Comparison of ENCODE assay signal across 14 cellular contexts in genomic region chr6:36493859-36494258, GRCh38. TPM values are rescaled to one million over a fixed set of nuclear protein-coding genes. Genes with fewer than 3 reads are reported as not detected.
DNase-seq lines count a peak whose midpoint lies in the region; ATAC-seq and TF ChIP-seq lines count a peak whose summit lies in the region.
"Had no signal": no experiment of that assay in that cellular context is flagged by ENCODE, and none has a peak within 500 bp of the region (broad histone marks: within the 10 kb centered on the region; RNA-seq: fewer than 3 reads in every experiment).

No MANE protein-coding gene starts in this region.

- H3K27ac Mint-ChIP-seq in stimulated activated naive CD8-positive, alpha-beta T cell treated with anti-CD3 and anti-CD28 coated beads, Interleukin-15, Interleukin-2, amounts not matched to agents 100 ng/mL and 50 ng/mL, for 24 hours: peak overlapping the region; percentile 62
- peak overlapping the region in 1 of 2 donors; percentile 3 for H3K27ac Mint-ChIP-seq in stimulated activated naive CD8-positive, alpha-beta T cell treated with anti-CD3 and anti-CD28 coated beads, Interleukin-15, amount 100 ng/mL, for 72 hours
- H3K27ac Mint-ChIP-seq in WTC11: peak overlapping the region; percentile 25

- no peaks in the 10 kb centered on the region for H3K27me3 Mint-ChIP-seq in stimulated activated naive CD8-positive, alpha-beta T cell treated with anti-CD3 and anti-CD28 coated beads, Interleukin-15, Interleukin-2, amounts not matched to agents 100 ng/mL and 50 ng/mL, for 24 hours
- H3K27me3 Mint-ChIP-seq in stimulated activated naive CD8-positive, alpha-beta T cell treated with anti-CD3 and anti-CD28 coated beads, Interleukin-15, amount 100 ng/mL, for 72 hours: no peaks in the 10 kb centered on the region
- H3K27me3 Mint-ChIP-seq in WTC11 (ENCODE audit: low read depth): no peaks in the 10 kb centered on the region

- POLR2A ChIA-PET in WTC11 (lab: Charles Lee): no interaction called here

- H3K4me3 Mint-ChIP-seq in stimulated activated naive CD8-positive, alpha-beta T cell treated with anti-CD3 and anti-CD28 coated beads, Interleukin-15, Interleukin-2, amounts not matched to agents 100 ng/mL and 50 ng/mL, for 24 hours: no peak overlapping the region
- H3K4me3 Mint-ChIP-seq in stimulated activated naive CD8-positive, alpha-beta T cell treated with anti-CD3 and anti-CD28 coated beads, Interleukin-15, amount 100 ng/mL, for 72 hours: no peak overlapping the region
- H3K4me3 Mint-ChIP-seq in WTC11: no peak overlapping the region
- H3K4me3 Mint-ChIP-seq: nephron progenitor cell had no signal

- peaks cover 54% of the 10 kb centered on the region for H3K36me3 ChIP-seq in upper lobe of right lung

- intact Hi-C loops in upper lobe of right lung (cut with DNase I): no loop called here

- no peak overlapping the region for H3K27ac ChIP-seq in upper lobe of right lung

- no peaks in the 10 kb centered on the region for H3K27me3 ChIP-seq in upper lobe of right lung

- H3K4me1 Mint-ChIP-seq in stimulated activated naive CD8-positive, alpha-beta T cell treated with anti-CD3 and anti-CD28 coated beads, Interleukin-15, Interleukin-2, amounts not matched to agents 100 ng/mL and 50 ng/mL, for 24 hours (ENCODE audit: low read depth): peaks cover 9% of the 10 kb centered on the region
- H3K4me1 Mint-ChIP-seq in stimulated activated naive CD8-positive, alpha-beta T cell treated with anti-CD3 and anti-CD28 coated beads, Interleukin-15, amount 100 ng/mL, for 72 hours: peaks cover 32% of the 10 kb centered on the region
- peaks cover 32% of the 10 kb centered on the region for H3K4me1 Mint-ChIP-seq in WTC11

- no peaks in the 10 kb centered on the region for H3K9me3 Mint-ChIP-seq in stimulated activated naive CD8-positive, alpha-beta T cell treated with anti-CD3 and anti-CD28 coated beads, Interleukin-15, Interleukin-2, amounts not matched to agents 100 ng/mL and 50 ng/mL, for 24 hours
- no peaks in the 10 kb centered on the region for H3K9me3 Mint-ChIP-seq in stimulated activated naive CD8-positive, alpha-beta T cell treated with anti-CD3 and anti-CD28 coated beads, Interleukin-15, amount 100 ng/mL, for 72 hours
- H3K9me3 Mint-ChIP-seq in WTC11: no peaks in the 10 kb centered on the region
- H3K9me3 Mint-ChIP-seq: nephron progenitor cell had no signal

- H3K9me3 ChIP-seq in upper lobe of right lung: no peaks in the 10 kb centered on the region

- TF ChIP-seq CTCF in WTC11 (IDR thresholded peaks at IDR 0.05): no peak
- TF ChIP-seq CTCF in fibroblast of pulmonary artery (IDR thresholded peaks at IDR 0.05; ENCODE audit: low read length, missing control alignments): no peak
- TF ChIP-seq CTCF in upper lobe of right lung (IDR thresholded peaks at IDR 0.05): no peak

- CTCF ChIA-PET in WTC11 (lab: Charles Lee): interaction anchor here (0.5 to 1.0 kb wide), 2 partner anchors 63 to 86 kb away, joined by 3 to 4 read pairs; no protein-coding TSS in a partner anchor

- peaks cover 65% of the 10 kb centered on the region for H3K36me3 Mint-ChIP-seq in stimulated activated naive CD8-positive, alpha-beta T cell treated with anti-CD3 and anti-CD28 coated beads, Interleukin-15, Interleukin-2, amounts not matched to agents 100 ng/mL and 50 ng/mL, for 24 hours (ENCODE audit: low read depth)
- peaks cover 33% of the 10 kb centered on the region for H3K36me3 Mint-ChIP-seq in WTC11

- ATAC-seq in stimulated activated naive CD8-positive, alpha-beta T cell treated with anti-CD3 and anti-CD28 coated beads, Interleukin-15, amount 100 ng/mL, for 72 hours: no peak
- peak; percentile 25; the same call in 1 of the 2 replicates for ATAC-seq in WTC11
- ATAC-seq in upper lobe of right lung: peak; percentile 79

- H3K4me1 ChIP-seq in upper lobe of right lung: peaks cover 3% of the 10 kb centered on the region

- no peak for DNase-seq in stimulated activated naive CD8-positive, alpha-beta T cell treated with anti-CD3 and anti-CD28 coated beads, Interleukin-15, amount 100 ng/mL, for 72 hours
- DNase-seq in WTC11 (ENCODE audit: low spot score): no peak
- peak; percentile 17 for DNase-seq in fibroblast of pulmonary artery (ENCODE audit: low read depth)
- DNase-seq in upper lobe of right lung: no peak
- no peak for DNase-seq in central memory CD4-positive, alpha-beta T cell
- no peak for DNase-seq in DMS79 treated with DMSO at 0.1 percent for 48 hours (lab: John Stamatoyannopoulos, UW)
- DNase-seq in amygdala (lab: John Stamatoyannopoulos, UW): no peak
- DNase-seq: activated CD8-positive, alpha-beta memory T cell treated with anti-CD3 and anti-CD28 coated beads, Interleukin-2, amount 50 U/mL, for 48 hours; dermis blood vessel endothelial cell; NCI-H2171; nephron progenitor cell had no signal

- no peak overlapping the region for H3K4me3 ChIP-seq in fibroblast of pulmonary artery (replicated peaks; ENCODE audit: low read depth, low read length)
- no peak overlapping the region for H3K4me3 ChIP-seq in upper lobe of right lung

TF ChIP-seq in WTC11, 78 proteins besides CTCF, POLR2A, EP300 and RAD21 (continues in another document):
- TF ChIP-seq NR3C1 (CRISPR knock-in tag; conservative IDR thresholded peaks at IDR 0.05; ENCODE audit: low read depth) (no peak), SMAD4 (CRISPR knock-in tag; IDR thresholded peaks at IDR 0.05) (no peak), ZNF671 (CRISPR knock-in tag; IDR thresholded peaks at IDR 0.05) (no peak), CDX4 (CRISPR knock-in tag; IDR thresholded peaks at IDR 0.05; ENCODE audit: borderline replicate concordance) (no peak), E2F5 (CRISPR knock-in tag; IDR thresholded peaks at IDR 0.05) (no peak), KAT7 (CRISPR knock-in tag; IDR thresholded peaks at IDR 0.05; ENCODE audit: borderline replicate concordance) (no peak)
- TF ChIP-seq, protein P1, sequence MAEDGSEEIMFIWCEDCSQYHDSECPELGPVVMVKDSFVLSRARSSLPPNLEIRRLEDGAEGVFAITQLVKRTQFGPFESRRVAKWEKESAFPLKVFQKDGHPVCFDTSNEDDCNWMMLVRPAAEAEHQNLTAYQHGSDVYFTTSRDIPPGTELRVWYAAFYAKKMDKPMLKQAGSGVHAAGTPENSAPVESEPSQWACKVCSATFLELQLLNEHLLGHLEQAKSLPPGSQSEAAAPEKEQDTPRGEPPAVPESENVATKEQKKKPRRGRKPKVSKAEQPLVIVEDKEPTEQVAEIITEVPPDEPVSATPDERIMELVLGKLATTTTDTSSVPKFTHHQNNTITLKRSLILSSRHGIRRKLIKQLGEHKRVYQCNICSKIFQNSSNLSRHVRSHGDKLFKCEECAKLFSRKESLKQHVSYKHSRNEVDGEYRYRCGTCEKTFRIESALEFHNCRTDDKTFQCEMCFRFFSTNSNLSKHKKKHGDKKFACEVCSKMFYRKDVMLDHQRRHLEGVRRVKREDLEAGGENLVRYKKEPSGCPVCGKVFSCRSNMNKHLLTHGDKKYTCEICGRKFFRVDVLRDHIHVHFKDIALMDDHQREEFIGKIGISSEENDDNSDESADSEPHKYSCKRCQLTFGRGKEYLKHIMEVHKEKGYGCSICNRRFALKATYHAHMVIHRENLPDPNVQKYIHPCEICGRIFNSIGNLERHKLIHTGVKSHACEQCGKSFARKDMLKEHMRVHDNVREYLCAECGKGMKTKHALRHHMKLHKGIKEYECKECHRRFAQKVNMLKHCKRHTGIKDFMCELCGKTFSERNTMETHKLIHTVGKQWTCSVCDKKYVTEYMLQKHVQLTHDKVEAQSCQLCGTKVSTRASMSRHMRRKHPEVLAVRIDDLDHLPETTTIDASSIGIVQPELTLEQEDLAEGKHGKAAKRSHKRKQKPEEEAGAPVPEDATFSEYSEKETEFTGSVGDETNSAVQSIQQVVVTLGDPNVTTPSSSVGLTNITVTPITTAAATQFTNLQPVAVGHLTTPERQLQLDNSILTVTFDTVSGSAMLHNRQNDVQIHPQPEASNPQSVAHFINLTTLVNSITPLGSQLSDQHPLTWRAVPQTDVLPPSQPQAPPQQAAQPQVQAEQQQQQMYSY (CRISPR knock-in tag; IDR thresholded peaks at IDR 0.05): no peak
- TF ChIP-seq, protein P2, sequence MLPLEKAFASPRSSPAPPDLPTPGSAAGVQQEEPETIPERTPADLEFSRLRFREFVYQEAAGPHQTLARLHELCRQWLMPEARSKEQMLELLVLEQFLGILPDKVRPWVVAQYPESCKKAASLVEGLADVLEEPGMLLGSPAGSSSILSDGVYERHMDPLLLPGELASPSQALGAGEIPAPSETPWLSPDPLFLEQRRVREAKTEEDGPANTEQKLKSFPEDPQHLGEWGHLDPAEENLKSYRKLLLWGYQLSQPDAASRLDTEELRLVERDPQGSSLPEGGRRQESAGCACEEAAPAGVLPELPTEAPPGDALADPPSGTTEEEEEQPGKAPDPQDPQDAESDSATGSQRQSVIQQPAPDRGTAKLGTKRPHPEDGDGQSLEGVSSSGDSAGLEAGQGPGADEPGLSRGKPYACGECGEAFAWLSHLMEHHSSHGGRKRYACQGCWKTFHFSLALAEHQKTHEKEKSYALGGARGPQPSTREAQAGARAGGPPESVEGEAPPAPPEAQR (CRISPR knock-in tag; IDR thresholded peaks at IDR 0.05): no peak

RNA-seq across cellular contexts. Expression of gene KCTD20, which starts 51.1 kb away (rescaled TPM):
- total RNA-seq in WTC11 (2021) (25.1 to 27.5 TPM (median 26.7 TPM) in 3 replicates), upper lobe of right lung (37.6 TPM)

RNA-seq across cellular contexts. Expression of gene PXT1, which starts 51.2 kb away (rescaled TPM):
- total RNA-seq in WTC11 (2021): 0.15 TPM in 1 of 3 replicates, not detected in the others
- not detected for total RNA-seq in upper lobe of right lung
- total RNA-seq: dermis blood vessel endothelial cell, HT1080, SK-MEL-5 had no signal

RNA-seq across cellular contexts. Expression of gene STK38, which starts 53.4 kb away (rescaled TPM):
- total RNA-seq in WTC11 (2021): 13.3 to 15.4 TPM (median 14.7 TPM) in 3 replicates
- 27.8 TPM for total RNA-seq in upper lobe of right lung
